ENCODE assay signal across 23 cellular contexts in genomic region chr15:59148160-59148810, GRCh38. TPM values are rescaled to one million over a fixed set of nuclear protein-coding genes. Genes with fewer than 3 reads are reported as not detected.
DNase-seq lines count a peak whose midpoint lies in the region; ATAC-seq, FAIRE-seq and TF ChIP-seq lines count a peak whose summit lies in the region.
"Had no signal": no experiment of that assay in that cellular context is flagged by ENCODE, and none has a peak within 500 bp of the region (broad histone marks: within the 10 kb centered on the region; RNA-seq: fewer than 3 reads in every experiment).

No MANE protein-coding gene starts in this region.

- no peak overlapping the region for H4K91ac ChIP-seq in H1 (replicated peaks; ENCODE audit: insufficient read length, low read length)

- FAIRE-seq in H1 (lab: Jason Lieb, UNC) = no peak
- FAIRE-seq: TTC549, urothelium cell line had no signal

- H2AK5ac ChIP-seq in H1 (ENCODE audit: low read depth, low read length) = no peak overlapping the region

- 0 out of 4 replicates have a peak, but pooled peaks cover 0 to 2% of the 10 kb centered on the region in 2 experiments for H3K79me2 ChIP-seq in H1 (ENCODE audit: control insufficient read depth in 1 of 2, insufficient read depth in 2 of 2, low read length in 2 of 2)

- TF ChIP-seq POLR2A in H1 (IDR thresholded peaks at IDR 0.05; ENCODE audit: control extremely low read depth in 1 of 2, low read depth in 2 of 2, low read length in 2 of 2) = no peak

- TF ChIP-seq EP300 in H1 (IDR thresholded peaks at IDR 0.05; ENCODE audit: borderline replicate concordance in 1 of 2, low read depth in 2 of 2, low read length in 2 of 2) = no peak

- TF ChIP-seq CTCF in AG09319 (IDR thresholded peaks at IDR 0.05; ENCODE audit: low read depth, low read length) (no peak), H1 (IDR thresholded peaks at IDR 0.05; ENCODE audit: control extremely low read depth in 1 of 3, insufficient read depth in 1 of 3, low read depth in 1 of 3, low read length in 3 of 3) (no peak)

- H3K4ac ChIP-seq in H1 (replicated peaks; ENCODE audit: insufficient read length, low read depth, low read length) = no peak overlapping the region

- H3K4me2 ChIP-seq in H1 (ENCODE audit: insufficient read depth in 1 of 2, low read depth in 2 of 2, low read length in 2 of 2) = no peak overlapping the region

- H2BK20ac ChIP-seq in H1 (ENCODE audit: low read length) = no peak overlapping the region

- no peak overlapping the region for H4K5ac ChIP-seq in H1 (ENCODE audit: insufficient read length, low read depth, low read length)

- no peak overlapping the region for H3K23ac ChIP-seq in H1 (ENCODE audit: insufficient read length)

- DNase-seq in AG09319 (ENCODE audit: extremely low read depth, low read depth) (peak; percentile 16), H1 (ENCODE audit: low read depth in 1 of 2, low spot score in 2 of 2) (no peak), kidney glomerular epithelial cell (lab: John Stamatoyannopoulos, UW) (peak; percentile 32), cerebellar nuclear complex (lab: John Stamatoyannopoulos, UW) (no peak)
- no peak for DNase-seq in activated CD4-positive, CD25-positive, alpha-beta regulatory T cell treated with anti-CD3 and anti-CD28 coated beads, Interleukin-2, amount 50 U/mL, for 72 hours
- DNase-seq: activated CD4-positive, alpha-beta T cell treated with anti-CD3 and anti-CD28 coated beads, Interleukin-2, amount 50 U/mL, for 1 hour; activated naive CD4-positive, alpha-beta T cell; BE2C; Calu3; cortex of kidney; lower lobe of right lung; NCI-H187 treated with DMSO at 0.1 percent for 48 hours; NCI-H345; ovary; stimulated activated CD4-positive, alpha-beta T cell treated with anti-CD3 and anti-CD28 coated beads, Interleukin-4, amount 100 ng/mL, for 1 hour; SW 1271 had no signal

- H3K9ac ChIP-seq in HUES64 (ENCODE audit: low read depth, low read length) (no peak overlapping the region), H1 (replicated peaks in 1 of 4; ENCODE audit: extremely low read depth in 1 of 4, low read depth in 3 of 4, low read length in 3 of 4) (no peak overlapping the region)

- H2BK120ac ChIP-seq in H1 (replicated peaks; ENCODE audit: low read depth, low read length) = no peak overlapping the region

- H4K20me1 ChIP-seq in H1 (replicated peaks in 1 of 2; ENCODE audit: control insufficient read depth in 1 of 2, insufficient read depth in 2 of 2, low read length in 2 of 2) = peaks cover 0 to 5% of the 10 kb centered on the region in 2 experiments

- H2BK15ac ChIP-seq in H1 (ENCODE audit: low read length) = no peak overlapping the region

- no peak overlapping the region for H4K8ac ChIP-seq in H1 (ENCODE audit: extremely low read depth, insufficient read depth, low read length)

- ATAC-seq in HG02571 (IDR thresholded peaks at IDR 0.05; ENCODE audit: unreplicated experiment) = no peak
- ATAC-seq in HG02642 (IDR thresholded peaks at IDR 0.05; ENCODE audit: poor library complexity, unreplicated experiment) = no peak
- ATAC-seq: lower lobe of right lung had no signal

- H3K56ac ChIP-seq in H1 (replicated peaks; ENCODE audit: insufficient read length, low read depth, low read length) = no peak overlapping the region

- POLR2A ChIA-PET in H1 (lab: Charles Lee; ENCODE audit: partially characterized antibody) = no interaction called here

- no peaks in the 10 kb centered on the region for H3K79me1 ChIP-seq in H1 (ENCODE audit: low read depth, low read length)

- H3K27me3 ChIP-seq in HUES64 (ENCODE audit: insufficient read depth, low read length) (no peaks in the 10 kb centered on the region), H1 (replicated peaks in 1 of 4; ENCODE audit: control insufficient read depth in 3 of 4, extremely low read depth in 1 of 4, insufficient read depth in 3 of 4, low read length in 3 of 4) (no peaks in the 10 kb centered on the region)
- H3K27me3 ChIP-seq: BE2C, ovary had no signal

- H2AFZ ChIP-seq in H1 (ENCODE audit: low read length) = no peak overlapping the region

- CTCF ChIA-PET in H1 (lab: Charles Lee; ENCODE audit: partially characterized antibody) = interaction anchor here (0.9 to 1.1 kb wide), 2 partner anchors 10 to 83 kb away, joined by 3 read pairs; no protein-coding TSS in a partner anchor

- H3K4me1 ChIP-seq in HUES64 (ENCODE audit: insufficient read depth, low read length) = peaks cover 15% of the 10 kb centered on the region
- H3K4me1 ChIP-seq in H1 (replicated peaks in 1 of 4; ENCODE audit: control insufficient read depth in 3 of 4, insufficient read depth in 4 of 4, low read length in 3 of 4) = peaks cover 3 to 6% (median 4%) of the 10 kb centered on the region in 4 experiments; a peak in 6 of 7 replicates
- H3K4me1 ChIP-seq: BE2C, lower lobe of right lung had no signal

- no peak for TF ChIP-seq RAD21 in H1 (IDR thresholded peaks at IDR 0.05 in 1 of 2, conservative IDR thresholded peaks at IDR 0.05 in 1 of 2; ENCODE audit: low read depth in 2 of 2, low read length in 2 of 2)

- no peak overlapping the region for H3K18ac ChIP-seq in H1 (ENCODE audit: extremely low read depth, low read length)

- H2BK12ac ChIP-seq in H1 (ENCODE audit: low read depth, low read length) = no peak overlapping the region

- H3K14ac ChIP-seq in H1 (ENCODE audit: insufficient read length) = no peak overlapping the region

- H3K36me3 ChIP-seq in HUES64 (ENCODE audit: insufficient read depth, low read length) (peaks cover 68% of the 10 kb centered on the region), H1 (ENCODE audit: control insufficient read depth in 2 of 4, insufficient read depth in 4 of 4, low read length in 3 of 4) (peaks cover 7 to 37% (median 14%) of the 10 kb centered on the region in 4 experiments; a peak in 7 of 8 replicates)
- H3K36me3 ChIP-seq: BE2C, ovary had no signal

- 51% methylated on average over 2 of the region's 2 CpGs for WGBS in HUES64
- WGBS in H1 (ENCODE audit: extremely low coverage in 1 of 2, insufficient coverage in 1 of 2, insufficient read length in 1 of 2, insufficient replicate concordance in 2 of 2, low coverage in 1 of 2, low lambda C conversion rate in 2 of 2, missing lambda C conversion rate in 1 of 2), 2 experiments = 67% methylated on average over 2 of the region's 2 CpGs; no CpG with 5 or more reads in 1 of the 2 experiments

- H3K23me2 ChIP-seq in H1 (ENCODE audit: low read depth, low read length) = no peaks in the 10 kb centered on the region

- H3K9me3 ChIP-seq in HUES64 (ENCODE audit: insufficient read depth, low read depth, low read length) = no peaks in the 10 kb centered on the region
- no peaks in the 10 kb centered on the region for H3K9me3 ChIP-seq in H1 (ENCODE audit: insufficient read depth in 2 of 2, low read depth in 1 of 2, low read length in 1 of 2)
- H3K9me3 ChIP-seq: BE2C, lower lobe of right lung, ovary had no signal

- H3K27ac ChIP-seq in HUES64 (ENCODE audit: low read depth, low read length) (peak overlapping the region; percentile 79), H1 (ENCODE audit: low read depth, low read length) (no peak overlapping the region)
- H3K27ac ChIP-seq: lower lobe of right lung, ovary had no signal

- H2BK5ac ChIP-seq in H1 (ENCODE audit: low read depth, low read length) = no peak overlapping the region

- H3K4me3 ChIP-seq in HUES64 (ENCODE audit: low read length) (no peak overlapping the region), H1 (ENCODE audit: extremely low read depth in 1 of 4, insufficient read depth in 2 of 4, low read depth in 3 of 4, low read length in 4 of 4) (no peak overlapping the region)
- H3K4me3 ChIP-seq: lower lobe of right lung, ovary had no signal

TF ChIP-seq in H1, 55 proteins besides CTCF, POLR2A, EP300 and RAD21:
- TF ChIP-seq TEAD4 (IDR thresholded peaks at IDR 0.05; ENCODE audit: low read depth, low read length) = 0 out of 2 replicates have a peak, but pooled peaks have one; percentile 19
- no peak for TF ChIP-seq ZNF274 (IDR thresholded peaks at IDR 0.05; ENCODE audit: borderline replicate concordance, extremely low read depth, low read length)

RNA-seq across cellular contexts. Expression of gene CCNB2, which starts 43.3 kb away (rescaled TPM):
- 90.0 TPM for polyA plus RNA-seq in HUES64 (2013, experiment 1 of 2)
- 106 TPM for polyA plus RNA-seq in HUES64 (2013, experiment 2 of 2)
- total RNA-seq in H1 (2021; fragmentation: NEBNext Ultra II Directional; extraction: Animal tissue kit (Norgen Biotek cat#: 25700)) = 92.1 and 93.6 TPM in 2 replicates
- polyA plus RNA-seq in H1 (2011; rRNA removed) = 70.7 and 76.0 TPM in 2 replicates
- polyA plus RNA-seq in H1 (2011; cell fraction: cytosol; rRNA removed) = 112 TPM
- polyA plus RNA-seq in H1 (2011; cell fraction: nucleus; rRNA removed) = 37.2 TPM
- polyA plus RNA-seq in H1 (2012, experiment 1 of 2) = 92.3 to 131 TPM (median 97.7 TPM) in 4 replicates
- polyA plus RNA-seq in H1 (2012, experiment 2 of 2) = 29.6 TPM
- polyA plus RNA-seq in H1 (2013, experiment 1 of 2) = 80.0 TPM
- 75.3 TPM for polyA plus RNA-seq in H1 (2013, experiment 2 of 2)
- polyA minus RNA-seq in H1 (2011; rRNA and poly(A)+ RNA removed) = 65.5 and 66.2 TPM in 2 replicates
- polyA minus RNA-seq in H1 (2011; cell fraction: cytosol; rRNA and poly(A)+ RNA removed) = 61.4 TPM
- polyA minus RNA-seq in H1 (2011; cell fraction: nucleus; rRNA and poly(A)+ RNA removed) = 44.7 TPM

RNA-seq across cellular contexts. Expression of gene LDHAL6B, which starts 58.4 kb away (rescaled TPM):
- polyA plus RNA-seq in HUES64 (2013, experiment 1 of 2) = not detected
- not detected for polyA plus RNA-seq in HUES64 (2013, experiment 2 of 2)
- total RNA-seq in H1 (2021; fragmentation: NEBNext Ultra II Directional; extraction: Animal tissue kit (Norgen Biotek cat#: 25700)) = not detected in 2 replicates
- polyA plus RNA-seq in H1 (2011; rRNA removed) = not detected in 2 replicates
- not detected for polyA plus RNA-seq in H1 (2011; cell fraction: cytosol; rRNA removed)
- not detected for polyA plus RNA-seq in H1 (2011; cell fraction: nucleus; rRNA removed)
- polyA plus RNA-seq in H1 (2012, experiment 1 of 2) = 0.28 TPM in 1 of 4 replicates, not detected in the others
- polyA plus RNA-seq in H1 (2012, experiment 2 of 2) = not detected
- polyA plus RNA-seq in H1 (2013, experiment 1 of 2) = not detected
- not detected for polyA plus RNA-seq in H1 (2013, experiment 2 of 2)
- not detected in 2 replicates for polyA minus RNA-seq in H1 (2011; rRNA and poly(A)+ RNA removed)
- not detected for polyA minus RNA-seq in H1 (2011; cell fraction: cytosol; rRNA and poly(A)+ RNA removed)
- not detected for polyA minus RNA-seq in H1 (2011; cell fraction: nucleus; rRNA and poly(A)+ RNA removed)
- total RNA-seq: Calu3, G401, lower lobe of right lung, ovary, skeletal muscle tissue had no signal
- polyA plus RNA-seq: ovary had no signal

Comparison
In these comparisons a context has a peak if more than half of its experiments do, and no peak if none do; other contexts are left out.
1. DNase-seq: peak in AG09319 (single experiment) and kidney glomerular epithelial cell (single experiment); none in H1 (0 of 2), activated CD4-positive, CD25-positive, alpha-beta regulatory T cell treated with anti-CD3 and anti-CD28 coated beads, Interleukin-2, amount 50 U/mL, for 72 hours (single experiment) and cerebellar nuclear complex (0 of 2).